22 cellular contexts compared by ENCODE assay signal in genomic region chr19:44628793-44629192, GRCh38. TPM values are rescaled to one million over a fixed set of nuclear protein-coding genes. Genes with fewer than 3 reads are reported as not detected.
DNase-seq lines count a peak whose midpoint lies in the region; TF ChIP-seq lines count a peak whose summit lies in the region.
"Had no signal": no experiment of that assay in that cellular context is flagged by ENCODE, and none has a peak within 500 bp of the region (broad histone marks: within the 10 kb centered on the region; RNA-seq: fewer than 3 reads in every experiment).

No MANE protein-coding gene starts in this region.

- POLR2A ChIA-PET in HEK293 (lab: Yijun Ruan, JAX): no interaction called here

- H3K4me3 ChIP-seq in HEK293 (ENCODE audit: low read depth, low read length) (no peak overlapping the region), WERI-Rb-1 (ENCODE audit: low read depth, low read length) (no peak overlapping the region)
- H3K4me3 ChIP-seq: BLaER1, GM12878, GM23338 had no signal

- H3K4me3 Mint-ChIP-seq in endothelial cell (ENCODE audit: unreplicated experiment) (peak overlapping the region; percentile 72), neural crest cell (no peak overlapping the region)
- H3K4me3 Mint-ChIP-seq: B cell; CD4-positive, CD25-positive, alpha-beta regulatory T cell; CD8-positive, alpha-beta T cell; GM23338; H9; HFFc6 had no signal

- no peaks in the 10 kb centered on the region for H3K4me1 ChIP-seq in HEK293 (ENCODE audit: control insufficient read depth, insufficient read depth, low read length)
- H3K4me1 ChIP-seq: BLaER1 had no signal

- CTCF ChIA-PET in HEK293 (lab: Yijun Ruan, JAX): interaction anchor here (1.4 kb wide), 1 partner anchor 11 kb away, joined by 3 read pairs; no protein-coding TSS in a partner anchor

- DNase-seq in endothelial cell (ENCODE audit: low spot score) (no peak), neural crest cell (ENCODE audit: low read depth, low spot score) (no peak), NCI-H1417 treated with DMSO at 0.1 percent for 48 hours (lab: John Stamatoyannopoulos, UW) (no peak), WERI-Rb-1 (no peak), cortex of kidney (lab: John Stamatoyannopoulos, UW) (no peak)
- DNase-seq: Caco-2; CD4-positive, CD25-positive, alpha-beta regulatory T cell; CD8-positive, alpha-beta T cell; DMS 273 treated with DMSO at 0.1 percent for 48 hours; DMS79; EL; GDM1; H9; HFFc6 had no signal

- H3K4me1 Mint-ChIP-seq in endothelial cell (ENCODE audit: unreplicated experiment) (no peaks in the 10 kb centered on the region), neural crest cell (no peaks in the 10 kb centered on the region)
- H3K4me1 Mint-ChIP-seq: B cell; CD4-positive, CD25-positive, alpha-beta regulatory T cell had no signal

- H3K9me3 Mint-ChIP-seq in endothelial cell (ENCODE audit: unreplicated experiment) (no peaks in the 10 kb centered on the region), neural crest cell (no peaks in the 10 kb centered on the region)
- H3K9me3 Mint-ChIP-seq: CD8-positive, alpha-beta T cell; GM23338; H9 had no signal

- no peaks in the 10 kb centered on the region for H3K36me3 ChIP-seq in HEK293 (ENCODE audit: control insufficient read depth in 2 of 2, insufficient read depth in 1 of 2, low read length in 2 of 2)
- no peaks in the 10 kb centered on the region for H3K36me3 ChIP-seq in WERI-Rb-1
- H3K36me3 ChIP-seq: BLaER1 had no signal

- TF ChIP-seq CTCF in HEK293 (tag by site-specific recombination; IDR thresholded peaks at IDR 0.05) (no peak), endothelial cell (IDR thresholded peaks at IDR 0.05; ENCODE audit: unreplicated experiment) (no peak), neural crest cell (conservative IDR thresholded peaks at IDR 0.05) (no peak), WERI-Rb-1 (IDR thresholded peaks at IDR 0.05; ENCODE audit: low read depth, low read length) (no peak)

- H3K27me3 ChIP-seq in WERI-Rb-1 (ENCODE audit: insufficient read depth, low read depth, severe bottlenecking): no peaks in the 10 kb centered on the region
- H3K27me3 ChIP-seq: BLaER1 had no signal

- H3K9me3 ChIP-seq in HEK293 (ENCODE audit: control insufficient read depth, insufficient read depth, low read depth, low read length) (no peaks in the 10 kb centered on the region), WERI-Rb-1 (ENCODE audit: severe bottlenecking) (no peaks in the 10 kb centered on the region)
- H3K9me3 ChIP-seq: BLaER1, Caco-2 had no signal

- H3K27ac Mint-ChIP-seq in endothelial cell (ENCODE audit: unreplicated experiment): no peak overlapping the region
- H3K27ac Mint-ChIP-seq in neural crest cell (ENCODE audit: unreplicated experiment): peak overlapping the region; percentile 62
- H3K27ac Mint-ChIP-seq: B cell; CD8-positive, alpha-beta T cell; GM23338; H9; HFFc6 had no signal

- H3K27ac ChIP-seq in HEK293 (ENCODE audit: extremely low read depth, low read depth, low read length) (no peak overlapping the region), WERI-Rb-1 (no peak overlapping the region)
- H3K27ac ChIP-seq: 22Rv1, BLaER1, C4-2B had no signal

- H3K36me3 Mint-ChIP-seq in endothelial cell (ENCODE audit: low read depth, unreplicated experiment) (peaks cover 6% of the 10 kb centered on the region), neural crest cell (ENCODE audit: low read depth) (no peaks in the 10 kb centered on the region)
- H3K36me3 Mint-ChIP-seq: CD4-positive, CD25-positive, alpha-beta regulatory T cell; CD8-positive, alpha-beta T cell had no signal

- H3K27me3 Mint-ChIP-seq in endothelial cell (ENCODE audit: unreplicated experiment) (peaks cover 10% of the 10 kb centered on the region), neural crest cell (ENCODE audit: low read depth) (peaks cover 16% of the 10 kb centered on the region)

TF ChIP-seq in HEK293, 187 proteins besides CTCF, POLR2A, EP300 and RAD21:
- TF ChIP-seq, protein P1, sequence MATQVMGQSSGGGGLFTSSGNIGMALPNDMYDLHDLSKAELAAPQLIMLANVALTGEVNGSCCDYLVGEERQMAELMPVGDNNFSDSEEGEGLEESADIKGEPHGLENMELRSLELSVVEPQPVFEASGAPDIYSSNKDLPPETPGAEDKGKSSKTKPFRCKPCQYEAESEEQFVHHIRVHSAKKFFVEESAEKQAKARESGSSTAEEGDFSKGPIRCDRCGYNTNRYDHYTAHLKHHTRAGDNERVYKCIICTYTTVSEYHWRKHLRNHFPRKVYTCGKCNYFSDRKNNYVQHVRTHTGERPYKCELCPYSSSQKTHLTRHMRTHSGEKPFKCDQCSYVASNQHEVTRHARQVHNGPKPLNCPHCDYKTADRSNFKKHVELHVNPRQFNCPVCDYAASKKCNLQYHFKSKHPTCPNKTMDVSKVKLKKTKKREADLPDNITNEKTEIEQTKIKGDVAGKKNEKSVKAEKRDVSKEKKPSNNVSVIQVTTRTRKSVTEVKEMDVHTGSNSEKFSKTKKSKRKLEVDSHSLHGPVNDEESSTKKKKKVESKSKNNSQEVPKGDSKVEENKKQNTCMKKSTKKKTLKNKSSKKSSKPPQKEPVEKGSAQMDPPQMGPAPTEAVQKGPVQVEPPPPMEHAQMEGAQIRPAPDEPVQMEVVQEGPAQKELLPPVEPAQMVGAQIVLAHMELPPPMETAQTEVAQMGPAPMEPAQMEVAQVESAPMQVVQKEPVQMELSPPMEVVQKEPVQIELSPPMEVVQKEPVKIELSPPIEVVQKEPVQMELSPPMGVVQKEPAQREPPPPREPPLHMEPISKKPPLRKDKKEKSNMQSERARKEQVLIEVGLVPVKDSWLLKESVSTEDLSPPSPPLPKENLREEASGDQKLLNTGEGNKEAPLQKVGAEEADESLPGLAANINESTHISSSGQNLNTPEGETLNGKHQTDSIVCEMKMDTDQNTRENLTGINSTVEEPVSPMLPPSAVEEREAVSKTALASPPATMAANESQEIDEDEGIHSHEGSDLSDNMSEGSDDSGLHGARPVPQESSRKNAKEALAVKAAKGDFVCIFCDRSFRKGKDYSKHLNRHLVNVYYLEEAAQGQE (tag by site-specific recombination; IDR thresholded peaks at IDR 0.05): no peak
- no peak for TF ChIP-seq ZNF791 (tag by site-specific recombination; IDR thresholded peaks at IDR 0.05)
- no peak for TF ChIP-seq YY2 (tag by site-specific recombination; IDR thresholded peaks at IDR 0.05)
- TF ChIP-seq ZBTB48 (tag by site-specific recombination; IDR thresholded peaks at IDR 0.05): no peak
- no peak for TF ChIP-seq ZNF174 (tag by site-specific recombination; IDR thresholded peaks at IDR 0.05)
- TF ChIP-seq ZNF623 (tag by site-specific recombination; IDR thresholded peaks at IDR 0.05): peak; percentile 93
- TF ChIP-seq SP2 (tag by site-specific recombination; IDR thresholded peaks at IDR 0.05): no peak

RNA-seq across cellular contexts. Expression of gene PVR, which starts 14.9 kb away (rescaled TPM):
- total RNA-seq in endothelial cell (ENCODE audit: unreplicated experiment) (14.8 TPM), neural crest cell (20.4 and 22.5 TPM in 2 replicates)

RNA-seq across cellular contexts. Expression of gene IGSF23, which starts 15.4 kb away (rescaled TPM):
- not detected for total RNA-seq in endothelial cell (ENCODE audit: unreplicated experiment)
- total RNA-seq in neural crest cell: not detected in 2 replicates
- total RNA-seq: B cell; CD4-positive, CD25-positive, alpha-beta regulatory T cell; CD8-positive, alpha-beta T cell; GM12878; GM23338; H4; H9; HFFc6 had no signal

RNA-seq across cellular contexts. Expression of gene CEACAM19, which starts 42.5 kb away (rescaled TPM):
- 3.7 TPM for total RNA-seq in endothelial cell (ENCODE audit: unreplicated experiment)
- total RNA-seq in neural crest cell: 5.0 and 6.1 TPM in 2 replicates
- total RNA-seq: B cell; CD4-positive, CD25-positive, alpha-beta regulatory T cell had no signal
